Comparison of ENCODE assay signal across 16 cellular contexts in genomic region chr5:113273949-113274348, GRCh38.
DNase-seq lines count a peak whose midpoint lies in the region; ATAC-seq, FAIRE-seq and TF ChIP-seq lines count a peak whose summit lies in the region.
"Had no signal": no experiment of that assay in that cellular context is flagged by ENCODE, and none has a peak within 500 bp of the region (broad histone marks: within the 10 kb centered on the region; RNA-seq: fewer than 3 reads in every experiment).

No MANE protein-coding gene starts in this region.

- no peak overlapping the region for H3K27ac Mint-ChIP-seq in stimulated activated naive CD8-positive, alpha-beta T cell treated with anti-CD3 and anti-CD28 coated beads, Interleukin-15, amount 100 ng/mL, for 72 hours
- peak overlapping the region; percentile 47 for H3K27ac Mint-ChIP-seq in activated CD8-positive, alpha-beta T cell treated with anti-CD3 and anti-CD28 coated beads for 36 hours
- H3K27ac Mint-ChIP-seq in immature natural killer cell: no peak overlapping the region
- H3K27ac Mint-ChIP-seq: activated T-helper 17 cell treated with anti-CD3 and anti-CD28 coated beads, Interleukin-2, amount 50 U/mL, for 72 hours had no signal

- peaks cover 37% of the 10 kb centered on the region for H3K4me1 Mint-ChIP-seq in stimulated activated naive CD8-positive, alpha-beta T cell treated with anti-CD3 and anti-CD28 coated beads, Interleukin-15, amount 100 ng/mL, for 72 hours
- peaks cover 24% of the 10 kb centered on the region for H3K4me1 Mint-ChIP-seq in activated CD8-positive, alpha-beta T cell treated with anti-CD3 and anti-CD28 coated beads for 36 hours (ENCODE audit: low read depth)
- H3K4me1 Mint-ChIP-seq in immature natural killer cell: peaks cover 5 to 7% of the 10 kb centered on the region in 2 donors

- H3K27me3 Mint-ChIP-seq in stimulated activated naive CD8-positive, alpha-beta T cell treated with anti-CD3 and anti-CD28 coated beads, Interleukin-15, amount 100 ng/mL, for 72 hours: no peaks in the 10 kb centered on the region
- no peaks in the 10 kb centered on the region for H3K27me3 Mint-ChIP-seq in activated CD8-positive, alpha-beta T cell treated with anti-CD3 and anti-CD28 coated beads for 36 hours
- H3K27me3 Mint-ChIP-seq in immature natural killer cell (ENCODE audit: low read depth in 3 of 3): peaks cover 0 to 4% (median under 1%) of the 10 kb centered on the region in 3 donors
- H3K27me3 Mint-ChIP-seq: activated T-helper 17 cell treated with anti-CD3 and anti-CD28 coated beads, Interleukin-2, amount 50 U/mL, for 72 hours; brain had no signal

- no peaks in the 10 kb centered on the region for H3K9me3 Mint-ChIP-seq in stimulated activated naive CD8-positive, alpha-beta T cell treated with anti-CD3 and anti-CD28 coated beads, Interleukin-15, amount 100 ng/mL, for 72 hours
- no peaks in the 10 kb centered on the region for H3K9me3 Mint-ChIP-seq in activated CD8-positive, alpha-beta T cell treated with anti-CD3 and anti-CD28 coated beads for 36 hours
- no peaks in the 10 kb centered on the region for H3K9me3 Mint-ChIP-seq in immature natural killer cell
- H3K9me3 Mint-ChIP-seq: activated T-helper 17 cell treated with anti-CD3 and anti-CD28 coated beads, Interleukin-2, amount 50 U/mL, for 72 hours; brain had no signal

- no peak for FAIRE-seq in frontal cortex (lab: Jason Lieb, UNC)
- FAIRE-seq: H54 had no signal

- POLR2A ChIA-PET in activated CD8-positive, alpha-beta T cell treated with anti-CD3 and anti-CD28 coated beads for 36 hours (lab: Charles Lee): interaction anchor here (1.2 to 1.4 kb wide), 3 partner anchors 9 to 288 kb away, joined by 3 read pairs; no protein-coding TSS in a partner anchor

- no peaks in the 10 kb centered on the region for H3K36me3 Mint-ChIP-seq in activated CD8-positive, alpha-beta T cell treated with anti-CD3 and anti-CD28 coated beads for 36 hours (ENCODE audit: low read depth)
- H3K36me3 Mint-ChIP-seq in immature natural killer cell: no peaks in the 10 kb centered on the region
- H3K36me3 Mint-ChIP-seq: brain had no signal

- CTCF ChIA-PET in activated CD8-positive, alpha-beta T cell treated with anti-CD3 and anti-CD28 coated beads for 36 hours (lab: Charles Lee): interaction anchor here (0.8 to 2.2 kb wide), 3 partner anchors 9 to 278 kb away, joined by 3 to 8 read pairs (median 3); no protein-coding TSS in a partner anchor

- TF ChIP-seq CTCF in activated CD8-positive, alpha-beta T cell treated with anti-CD3 and anti-CD28 coated beads for 36 hours (IDR thresholded peaks at IDR 0.05): no peak

- ATAC-seq in stimulated activated naive CD8-positive, alpha-beta T cell treated with anti-CD3 and anti-CD28 coated beads, Interleukin-15, amount 100 ng/mL, for 72 hours: peak; percentile 94
- ATAC-seq in stimulated activated naive CD8-positive, alpha-beta T cell treated with anti-CD3 and anti-CD28 coated beads, Interleukin-15, Interleukin-2, amounts not matched to agents 100 U/mL and 50 U/mL, for 24 hours: no peak
- ATAC-seq in HG02981 (IDR thresholded peaks at IDR 0.05; ENCODE audit: unreplicated experiment): peak; percentile 60
- ATAC-seq in activated CD8-positive, alpha-beta T cell treated with anti-CD3 and anti-CD28 coated beads for 36 hours: peak; percentile 85
- ATAC-seq: activated T-helper 17 cell treated with anti-CD3 and anti-CD28 coated beads, Interleukin-2, amount 50 U/mL, for 72 hours; mucosa of descending colon; PC-3 had no signal

- H3K4me3 Mint-ChIP-seq in stimulated activated naive CD8-positive, alpha-beta T cell treated with anti-CD3 and anti-CD28 coated beads, Interleukin-15, amount 100 ng/mL, for 72 hours: peak overlapping the region; percentile 32 to 37
- no peak overlapping the region for H3K4me3 Mint-ChIP-seq in activated CD8-positive, alpha-beta T cell treated with anti-CD3 and anti-CD28 coated beads for 36 hours
- no peak overlapping the region for H3K4me3 Mint-ChIP-seq in immature natural killer cell
- H3K4me3 Mint-ChIP-seq: activated T-helper 17 cell treated with anti-CD3 and anti-CD28 coated beads, Interleukin-2, amount 50 U/mL, for 72 hours had no signal

- intact Hi-C loops in activated CD8-positive, alpha-beta T cell treated with anti-CD3 and anti-CD28 coated beads for 36 hours (cut with micrococcal nuclease): no loop called here

- peak in 1 of 2 donors; percentile 24 for DNase-seq in stimulated activated naive CD8-positive, alpha-beta T cell treated with anti-CD3 and anti-CD28 coated beads, Interleukin-15, amount 100 ng/mL, for 72 hours
- no peak for DNase-seq in stimulated activated naive CD8-positive, alpha-beta T cell treated with anti-CD3 and anti-CD28 coated beads, Interleukin-15, Interleukin-2, amounts not matched to agents 100 U/mL and 50 U/mL, for 24 hours
- peak; percentile 40 for DNase-seq in activated CD8-positive, alpha-beta T cell treated with anti-CD3 and anti-CD28 coated beads for 36 hours
- DNase-seq in DMS153 treated with DMSO at 0.1 percent for 48 hours (lab: John Stamatoyannopoulos, UW; ENCODE audit: unreplicated experiment) (no peak), immature natural killer cell (no peak), frontal cortex (ENCODE audit: low spot score in 2 of 2) (no peak)
- no peak for DNase-seq in activated CD4-positive, CD25-positive, alpha-beta regulatory T cell (lab: John Stamatoyannopoulos, UW)
- DNase-seq: effector memory CD4-positive, alpha-beta T cell; foreskin fibroblast; mucosa of descending colon; NCI-H1105; PC-3 had no signal

Comparison
In these comparisons a context has a peak if more than half of its experiments do, and no peak if none do; other contexts are left out.
1. H3K4me3 Mint-ChIP-seq: peak in stimulated activated naive CD8-positive, alpha-beta T cell treated with anti-CD3 and anti-CD28 coated beads, Interleukin-15, amount 100 ng/mL, for 72 hours (2 of 2); none in activated CD8-positive, alpha-beta T cell treated with anti-CD3 and anti-CD28 coated beads for 36 hours (single experiment) and immature natural killer cell (0 of 5).